In genomic region chr5:6763191-6763590, GRCh38 we compare ENCODE assay signal across 1 cellular context.
TF ChIP-seq lines count a peak whose summit lies in the region.

No MANE protein-coding gene starts in this region.

TF ChIP-seq in HEK293T, 16 proteins besides CTCF, POLR2A, EP300 and RAD21 (continued from another document):
- no peak for TF ChIP-seq ELF4 (IDR thresholded peaks at IDR 0.05)
- no peak for TF ChIP-seq BHLHE40 (IDR thresholded peaks at IDR 0.05; ENCODE audit: borderline replicate concordance)
- TF ChIP-seq ZNF384 (IDR thresholded peaks at IDR 0.05), result no peak
- no peak for TF ChIP-seq FOXK2 (IDR thresholded peaks at IDR 0.05)
- no peak for TF ChIP-seq HDGF (IDR thresholded peaks at IDR 0.05; ENCODE audit: borderline replicate concordance)
- TF ChIP-seq NFRKB (IDR thresholded peaks at IDR 0.05), result no peak
- no peak for TF ChIP-seq L3MBTL2 (conservative IDR thresholded peaks at IDR 0.05)
- no peak for TF ChIP-seq SP1 (IDR thresholded peaks at IDR 0.05)
- TF ChIP-seq LEF1 (IDR thresholded peaks at IDR 0.05; ENCODE audit: borderline replicate concordance), result no peak
- no peak for TF ChIP-seq TARDBP (IDR thresholded peaks at IDR 0.05)
- TF ChIP-seq SUZ12 (IDR thresholded peaks at IDR 0.05), result no peak
- no peak for TF ChIP-seq FOXM1 (IDR thresholded peaks at IDR 0.05; ENCODE audit: borderline replicate concordance)
TF ChIP-seq in HEK293T: peak in this region for 0.
